In genomic region chr15:25582886-25583285, GRCh38 we compare ENCODE assay signal across 22 cellular contexts.
"Had no signal": no experiment of that assay in that cellular context is flagged by ENCODE, and none has a peak within 500 bp of the region (broad histone marks: within the 10 kb centered on the region; RNA-seq: fewer than 3 reads in every experiment).

No MANE protein-coding gene starts in this region.

- H3K27ac ChIP-seq: RWPE1 had no signal

- ATAC-seq: Panc1, PC-3, SK-N-SH treated with all-trans-retinoic acid at 6 μM for 48 hours had no signal

- DNase-seq: KBM-7; MV-4-11; NCI-H1048; NCI-H1105; NCI-H1417; NCI-H1436 treated with DMSO at 0.1 percent for 48 hours; NCI-H1694; NCI-H187 treated with DMSO at 0.1 percent for 48 hours; NCI-H2029 treated with DMSO at 0.1 percent for 48 hours; NCI-H2107; NCI-H2171 treated with DMSO at 0.1 percent for 48 hours; NCI-H345; NCI-H446 treated with DMSO at 0.1 percent for 48 hours; NCI-H510A treated with DMSO at 0.1 percent for 48 hours; NCI-H526; NCI-H82; NK-92 treated with Interleukin-12 subunit alpha and Interleukin-12 subunit beta, amount 100 ng/mL, for 24 hours; PC-3; SHP77 had no signal
